In the genomic region with DNA sequence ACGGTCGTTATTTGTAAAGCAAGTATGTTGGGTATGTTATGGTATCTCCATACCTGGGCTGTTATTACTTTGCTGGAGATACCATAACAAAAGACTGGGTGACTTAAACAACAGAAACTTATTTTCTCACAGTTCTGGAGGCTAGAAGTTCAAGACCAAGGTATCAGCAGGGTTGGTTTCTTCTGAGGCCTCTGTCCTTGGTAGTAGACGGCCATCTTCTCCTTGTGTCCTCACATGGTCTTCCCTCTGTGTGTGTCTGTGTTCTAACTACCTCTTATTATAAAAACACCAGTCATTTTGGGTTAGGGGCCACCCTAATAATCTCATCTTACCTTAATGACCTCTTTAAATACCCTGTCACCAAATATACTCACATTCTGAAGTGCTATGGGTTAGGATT, we compare ENCODE assay signal across 3 cellular contexts.
"Had no signal": no experiment of that assay in that cellular context is flagged by ENCODE, and none has a peak within 500 bp of the region (broad histone marks: within the 10 kb centered on the region; RNA-seq: fewer than 3 reads in every experiment).

No MANE protein-coding gene starts in this region.

- H3K4me3 ChIP-seq: GM12878 had no signal

- DNase-seq: GDM1, GF-D8 had no signal

- ATAC-seq: GM12878 had no signal
